Comparison of ENCODE assay signal across 10 cellular contexts in the genomic region with DNA sequence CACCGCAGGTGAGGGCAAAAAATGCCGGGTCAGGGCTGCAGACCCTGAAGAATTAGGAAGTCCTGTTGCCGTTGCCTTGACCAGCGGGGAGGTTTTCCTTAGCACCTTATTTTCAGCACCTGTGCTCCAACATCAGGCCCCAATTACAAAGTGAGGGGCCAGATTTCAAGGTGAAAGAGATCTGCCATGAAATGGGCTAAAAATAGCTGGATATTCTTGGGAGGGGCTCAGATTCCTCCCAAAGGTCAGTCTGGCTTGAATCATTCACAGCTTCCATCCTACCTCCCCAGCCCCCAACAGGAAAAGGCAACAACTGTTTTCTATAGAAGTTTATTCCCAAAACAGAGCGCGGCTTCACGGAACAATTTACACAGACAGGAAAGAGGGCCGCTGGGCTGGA. TPM values are rescaled to one million over a fixed set of nuclear protein-coding genes. Genes with fewer than 3 reads are reported as not detected.
DNase-seq lines count a peak whose midpoint lies in the region; ATAC-seq, FAIRE-seq and TF ChIP-seq lines count a peak whose summit lies in the region.
"Had no signal": no experiment of that assay in that cellular context is flagged by ENCODE, and none has a peak within 500 bp of the region (broad histone marks: within the 10 kb centered on the region; RNA-seq: fewer than 3 reads in every experiment).

No MANE protein-coding gene starts in this region.

- H3K4me1 Mint-ChIP-seq in mesothelial cell of epicardium = peaks cover 21% of the 10 kb centered on the region

- no peak for FAIRE-seq in bronchial epithelial cell (lab: Jason Lieb, UNC)
- FAIRE-seq: colon had no signal

- TF ChIP-seq POLR2A in uterus (IDR thresholded peaks at IDR 0.05) = no peak

- H3K4me1 ChIP-seq in left ventricle myocardium inferior = peaks cover 32% of the 10 kb centered on the region
- H3K4me1 ChIP-seq in uterus = peaks cover 0 to 5% of the 10 kb centered on the region in 2 donors

- intact Hi-C loops in left ventricle myocardium inferior (cut with micrococcal nuclease) = no loop called here
- intact Hi-C loops in cardiac septum (cut with DNase I) = no loop called here
- intact Hi-C loops in uterus (cut with DNase I; ENCODE audit: low total_unique reads) = no loop called here

- no peaks in the 10 kb centered on the region for H3K27me3 ChIP-seq in left ventricle myocardium inferior (ENCODE audit: low read depth)
- no peaks in the 10 kb centered on the region for H3K27me3 ChIP-seq in bronchial epithelial cell (ENCODE audit: control insufficient read depth, insufficient read depth, low read length)
- no peaks in the 10 kb centered on the region for H3K27me3 ChIP-seq in uterus

- H3K9me3 Mint-ChIP-seq in mesothelial cell of epicardium = no peaks in the 10 kb centered on the region

- H3K4me3 Mint-ChIP-seq in mesothelial cell of epicardium = peak overlapping the region; percentile 83

- H3K36me3 Mint-ChIP-seq in mesothelial cell of epicardium = peaks cover 7% of the 10 kb centered on the region

- peak overlapping the region; percentile 94 for H3K27ac ChIP-seq in left ventricle myocardium inferior (replicated peaks)
- H3K27ac ChIP-seq in uterus = peak overlapping the region; percentile 77 to 80

- H3K27ac Mint-ChIP-seq in mesothelial cell of epicardium = peak overlapping the region; percentile 12

- ATAC-seq in HG03039 (IDR thresholded peaks at IDR 0.05; ENCODE audit: unreplicated experiment) (no peak), HG03378 (IDR thresholded peaks at IDR 0.05; ENCODE audit: unreplicated experiment) (no peak)

- no peak for TF ChIP-seq CTCF in left ventricle myocardium inferior (IDR thresholded peaks at IDR 0.05; ENCODE audit: borderline replicate concordance)
- no peak for TF ChIP-seq CTCF in bronchial epithelial cell (IDR thresholded peaks at IDR 0.05; ENCODE audit: insufficient read depth, low read length, severe bottlenecking)
- TF ChIP-seq CTCF in mesothelial cell of epicardium (IDR thresholded peaks at IDR 0.05; ENCODE audit: unreplicated experiment) = no peak
- TF ChIP-seq CTCF in uterus (IDR thresholded peaks at IDR 0.05) = no peak

- no peak for DNase-seq in left ventricle myocardium inferior
- DNase-seq in cardiac septum (ENCODE audit: low spot score) = no peak
- no peak for DNase-seq in bronchial epithelial cell (ENCODE audit: low read depth)
- DNase-seq in mesothelial cell of epicardium (ENCODE audit: low spot score in 2 of 2, unreplicated experiment in 2 of 2) = no peak
- DNase-seq in uterus = no peak
- no peak for DNase-seq in DMS153 treated with DMSO at 0.1 percent for 48 hours (lab: John Stamatoyannopoulos, UW; ENCODE audit: unreplicated experiment)

- H3K4me3 ChIP-seq in left ventricle myocardium inferior (peak overlapping the region; percentile 98), bronchial epithelial cell (ENCODE audit: low read depth, low read length) (peak overlapping the region; percentile 86), uterus (peak overlapping the region; percentile 66 to 94)

- peaks cover 1% of the 10 kb centered on the region for H3K27me3 Mint-ChIP-seq in mesothelial cell of epicardium (ENCODE audit: low read depth)

- H3K36me3 ChIP-seq in left ventricle myocardium inferior (peaks cover 20% of the 10 kb centered on the region), bronchial epithelial cell (ENCODE audit: control insufficient read depth, insufficient read depth, low read length) (peaks cover 18% of the 10 kb centered on the region), uterus (no peaks in the 10 kb centered on the region)

- H3K9me3 ChIP-seq in left ventricle myocardium inferior (replicated peaks) (no peaks in the 10 kb centered on the region), uterus (no peaks in the 10 kb centered on the region)

RNA-seq across cellular contexts. Expression of a gene that starts 0.9 kb away (rescaled TPM):
- total RNA-seq in left ventricle myocardium inferior = 12.9 TPM
- 8.9 TPM for total RNA-seq in cardiac septum
- total RNA-seq in bronchial epithelial cell = 33.8 and 45.8 TPM in 2 replicates
- total RNA-seq in mesothelial cell of epicardium = 18.0 to 22.7 TPM (median 21.6 TPM) in 3 replicates
- 10 to 100 TPM in 3 of 4 donors, under 1 TPM in 1; 0.59 to 98.1 (median 15.2) TPM for total RNA-seq in uterus

RNA-seq across cellular contexts. Expression of a gene that starts 14.6 kb away (rescaled TPM):
- total RNA-seq in left ventricle myocardium inferior = not detected
- not detected for total RNA-seq in cardiac septum
- not detected in 2 replicates for total RNA-seq in bronchial epithelial cell
- total RNA-seq in mesothelial cell of epicardium = 0.84 TPM in 1 of 3 replicates, not detected in the others
- not detected for total RNA-seq in uterus
- total RNA-seq: LHCN-M2 had no signal

RNA-seq across cellular contexts. Expression of a gene that starts 26.5 kb away (rescaled TPM):
- total RNA-seq in left ventricle myocardium inferior (0.14 TPM), cardiac septum (0.22 TPM), bronchial epithelial cell (1.0 and 1.1 TPM in 2 replicates), mesothelial cell of epicardium (5.0 to 5.6 TPM (median 5.2 TPM) in 3 replicates), uterus (1 to 10 TPM in 2 of 4 donors, under 1 TPM in 1, not detected in 1; under 0.01 to 3.4 (median 1.3) TPM)

RNA-seq across cellular contexts. Expression of a gene that starts 26.7 kb away (rescaled TPM):
- 1,000 TPM for total RNA-seq in left ventricle myocardium inferior
- 753 TPM for total RNA-seq in cardiac septum
- 473 and 946 TPM in 2 replicates for total RNA-seq in bronchial epithelial cell
- 161 to 171 TPM (median 164 TPM) in 3 replicates for total RNA-seq in mesothelial cell of epicardium
- 100 to 1,000 TPM in 3 of 4 donors, 10 to 100 TPM in 1; 54.4 to 409 (median 155) TPM for total RNA-seq in uterus

RNA-seq across cellular contexts. Expression of a gene that starts 41.0 kb away (rescaled TPM):
- total RNA-seq in left ventricle myocardium inferior (24.4 TPM), cardiac septum (26.5 TPM), bronchial epithelial cell (147 and 173 TPM in 2 replicates), mesothelial cell of epicardium (14.1 to 19.2 TPM (median 15.0 TPM) in 3 replicates), uterus (10 to 100 TPM in 3 of 4 donors, under 1 TPM in 1; 0.88 to 21.6 (median 19.1) TPM)
